In the genomic region with DNA sequence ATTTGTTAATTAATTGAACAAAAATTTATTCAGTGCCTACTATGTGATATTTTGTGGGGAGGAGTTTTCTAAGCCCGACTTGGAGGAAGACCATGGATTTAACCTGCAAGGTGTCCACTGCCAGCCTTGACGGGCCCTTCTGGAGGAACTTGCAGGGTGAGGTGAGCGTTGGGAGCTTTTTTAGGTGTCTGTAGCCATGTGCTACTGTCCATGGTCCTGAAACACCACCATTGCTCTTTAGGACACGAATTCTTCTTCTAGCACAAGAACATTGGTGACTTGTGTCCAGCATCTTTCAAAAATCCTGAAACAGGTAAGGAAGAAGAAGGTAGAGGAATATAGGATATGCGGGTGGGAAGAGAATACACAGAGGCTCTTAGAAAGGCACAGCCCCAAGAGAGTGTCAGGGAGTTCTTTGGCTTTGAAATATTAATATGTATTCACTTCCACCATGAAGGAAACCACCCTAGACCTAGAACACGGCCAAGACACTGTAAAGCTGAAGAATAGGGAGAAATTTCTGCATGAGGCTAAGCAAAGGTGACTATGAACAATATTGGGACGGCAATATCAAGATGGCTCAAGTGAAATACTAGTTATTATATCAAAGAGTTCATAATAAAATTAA, we compare ENCODE assay signal across 8 cellular contexts. TPM values are rescaled to one million over a fixed set of nuclear protein-coding genes. Genes with fewer than 3 reads are reported as not detected.
DNase-seq lines count a peak whose midpoint lies in the region; ATAC-seq and TF ChIP-seq lines count a peak whose summit lies in the region.

No MANE protein-coding gene starts in this region.

- in situ Hi-C loops in gastrocnemius medialis (cut with MboI; ENCODE audit: low sequenced_read_pairs in 4 of 4), result loop anchor here in 3 of 4 donors (25.0 kb wide), 3 partner anchors 108 to 1008 kb away; a partner anchor contains a TSS

- no peak for TF ChIP-seq CTCF in CD4-positive, alpha-beta T cell (IDR thresholded peaks at IDR 0.05)
- TF ChIP-seq CTCF in gastrocnemius medialis (IDR thresholded peaks at IDR 0.05 in 4 of 5, conservative IDR thresholded peaks at IDR 0.05 in 1 of 5), result no peak

- no peaks in the 10 kb centered on the region for H3K27me3 ChIP-seq in CD4-positive, alpha-beta T cell (ENCODE audit: control insufficient read depth, insufficient read depth, low read length)
- no peaks in the 10 kb centered on the region for H3K27me3 ChIP-seq in gastrocnemius medialis

- intact Hi-C loops in CD4-positive, alpha-beta T cell (cut with DNase I, micrococcal nuclease), result no loop called here
- intact Hi-C loops in activated CD4-positive, alpha-beta memory T cell treated with anti-CD3 and anti-CD28 coated beads for 36 hours (cut with micrococcal nuclease), result no loop called here
- intact Hi-C loops in gastrocnemius medialis (cut with DNase I; ENCODE audit: low total_unique reads), result no loop called here

- no peak for TF ChIP-seq POLR2A in gastrocnemius medialis (IDR thresholded peaks at IDR 0.05)

- no peak overlapping the region for H3K27ac Mint-ChIP-seq in CD4-positive, alpha-beta T cell
- H3K27ac Mint-ChIP-seq in activated CD4-positive, alpha-beta memory T cell treated with anti-CD3 and anti-CD28 coated beads for 36 hours, result no peak overlapping the region

- POLR2A ChIA-PET in CD4-positive, alpha-beta T cell (lab: Charles Lee), result interaction anchor here (0.7 to 1.3 kb wide), 3 partner anchors 50 to 270 kb away, joined by 3 read pairs; a partner anchor contains a TSS
- POLR2A ChIA-PET in activated CD4-positive, alpha-beta memory T cell treated with anti-CD3 and anti-CD28 coated beads for 36 hours (lab: Charles Lee), result no interaction called here

- DNase-seq in CD4-positive, alpha-beta T cell, result peak in 9 of 10 experiments; percentile 3 to 46 (median 31)
- DNase-seq in HuH-7.5 (ENCODE audit: low spot score) (peak; percentile 39), glomerular visceral epithelial cell (ENCODE audit: extremely low spot score) (peak; percentile 48), gastrocnemius medialis (no peak), amygdala (lab: John Stamatoyannopoulos, UW) (no peak)
- peak; percentile 38 for DNase-seq in activated CD4-positive, alpha-beta memory T cell treated with anti-CD3 and anti-CD28 coated beads for 36 hours
- peak; percentile 13 for DNase-seq in stimulated activated CD8-positive, alpha-beta memory T cell treated with anti-CD3 and anti-CD28 coated beads, Interleukin-12 subunit alpha, Interleukin-12 subunit beta, amount 100 ng/mL, for 1 hour (ENCODE audit: low read depth)

- no peaks in the 10 kb centered on the region for H3K9me3 Mint-ChIP-seq in CD4-positive, alpha-beta T cell
- H3K9me3 Mint-ChIP-seq in activated CD4-positive, alpha-beta memory T cell treated with anti-CD3 and anti-CD28 coated beads for 36 hours, result no peaks in the 10 kb centered on the region

- ATAC-seq in CD4-positive, alpha-beta T cell (ENCODE audit: poor library complexity), result peak; percentile 61
- ATAC-seq in gastrocnemius medialis, result no peak
- no peak for ATAC-seq in HG03159 (IDR thresholded peaks at IDR 0.05; ENCODE audit: unreplicated experiment)

- H3K27me3 Mint-ChIP-seq in CD4-positive, alpha-beta T cell, result peaks cover 9% of the 10 kb centered on the region
- H3K27me3 Mint-ChIP-seq in activated CD4-positive, alpha-beta memory T cell treated with anti-CD3 and anti-CD28 coated beads for 36 hours, result no peaks in the 10 kb centered on the region

- no peak overlapping the region for H3K4me3 ChIP-seq in gastrocnemius medialis

- H3K27ac ChIP-seq in CD4-positive, alpha-beta T cell (ENCODE audit: low read depth, low read length), result no peak overlapping the region
- no peak overlapping the region for H3K27ac ChIP-seq in gastrocnemius medialis

- H3K36me3 Mint-ChIP-seq in CD4-positive, alpha-beta T cell (ENCODE audit: low read depth), result no peaks in the 10 kb centered on the region
- no peaks in the 10 kb centered on the region for H3K36me3 Mint-ChIP-seq in activated CD4-positive, alpha-beta memory T cell treated with anti-CD3 and anti-CD28 coated beads for 36 hours

- H3K4me1 Mint-ChIP-seq in CD4-positive, alpha-beta T cell (ENCODE audit: low read depth), result peaks cover 15% of the 10 kb centered on the region
- peaks cover 6% of the 10 kb centered on the region for H3K4me1 Mint-ChIP-seq in activated CD4-positive, alpha-beta memory T cell treated with anti-CD3 and anti-CD28 coated beads for 36 hours (ENCODE audit: low read depth)

- no peaks in the 10 kb centered on the region for H3K36me3 ChIP-seq in gastrocnemius medialis

- H3K4me1 ChIP-seq in gastrocnemius medialis, result no peaks in the 10 kb centered on the region

- no peaks in the 10 kb centered on the region for H3K9me3 ChIP-seq in CD4-positive, alpha-beta T cell (ENCODE audit: control insufficient read depth, low read length)
- H3K9me3 ChIP-seq in gastrocnemius medialis, result no peaks in the 10 kb centered on the region

- H3K4me3 Mint-ChIP-seq in CD4-positive, alpha-beta T cell, result no peak overlapping the region
- H3K4me3 Mint-ChIP-seq in activated CD4-positive, alpha-beta memory T cell treated with anti-CD3 and anti-CD28 coated beads for 36 hours, result peak overlapping the region; percentile 15

- CTCF ChIA-PET in CD4-positive, alpha-beta T cell (lab: Charles Lee), result interaction anchor here (1.0 kb wide), 1 partner anchor 52 kb away, joined by 3 read pairs; no protein-coding TSS in a partner anchor
- CTCF ChIA-PET in activated CD4-positive, alpha-beta memory T cell treated with anti-CD3 and anti-CD28 coated beads for 36 hours (lab: Charles Lee), result no interaction called here

RNA-seq across cellular contexts. Expression of a gene that starts 27.9 kb away (rescaled TPM):
- total RNA-seq in CD4-positive, alpha-beta T cell, result under 1 TPM; 0.49 to 0.70 TPM
- under 1 TPM; 0.17 to 0.27 TPM for total RNA-seq in activated CD4-positive, alpha-beta memory T cell treated with anti-CD3 and anti-CD28 coated beads for 36 hours
- not detected for total RNA-seq in gastrocnemius medialis

RNA-seq across cellular contexts. Expression of a gene that starts 37.1 kb away (rescaled TPM):
- total RNA-seq in CD4-positive, alpha-beta T cell, result 10 to 100 TPM; 30.9 to 32.2 TPM
- total RNA-seq in activated CD4-positive, alpha-beta memory T cell treated with anti-CD3 and anti-CD28 coated beads for 36 hours, result 10 to 100 TPM; 24.8 to 26.8 TPM
- total RNA-seq in gastrocnemius medialis, result 10 to 100 TPM; 14.5 to 28.8 (median 20.4) TPM

RNA-seq across cellular contexts. Expression of a gene that starts 46.5 kb away (rescaled TPM):
- not detected for total RNA-seq in CD4-positive, alpha-beta T cell
- total RNA-seq in activated CD4-positive, alpha-beta memory T cell treated with anti-CD3 and anti-CD28 coated beads for 36 hours, result not detected
- not detected for total RNA-seq in gastrocnemius medialis

Comparison
In these comparisons a context has a peak if more than half of its experiments do, and no peak if none do; other contexts are left out.
1. DNase-seq: peak in CD4-positive, alpha-beta T cell (9 of 10), HuH-7.5 (single experiment), activated CD4-positive, alpha-beta memory T cell treated with anti-CD3 and anti-CD28 coated beads for 36 hours (single experiment), glomerular visceral epithelial cell (single experiment) and stimulated activated CD8-positive, alpha-beta memory T cell treated with anti-CD3 and anti-CD28 coated beads, Interleukin-12 subunit alpha, Interleukin-12 subunit beta, amount 100 ng/mL, for 1 hour (single experiment); none in gastrocnemius medialis (0 of 2) and amygdala (0 of 56).